ENCODE assay signal across 8 cellular contexts in the genomic region with DNA sequence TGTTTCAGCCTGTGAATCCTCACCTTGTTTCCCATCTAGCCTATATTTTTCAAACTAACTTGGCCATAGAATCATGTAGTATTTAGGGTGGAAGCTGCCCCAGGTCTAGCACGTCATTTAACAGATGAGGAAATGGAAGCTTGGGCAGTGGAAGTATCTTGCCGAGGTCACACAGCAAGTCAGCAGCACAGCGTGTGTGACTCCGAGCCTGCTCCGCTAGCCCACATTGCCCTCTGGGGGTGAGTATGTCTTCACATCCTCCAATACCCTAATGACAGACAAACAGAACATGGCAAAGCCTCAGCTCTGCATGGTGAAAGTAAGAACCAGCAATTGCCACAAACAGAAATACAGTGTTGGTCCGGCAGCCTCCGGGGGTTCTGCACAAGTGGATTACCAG. TPM values are rescaled to one million over a fixed set of nuclear protein-coding genes. Genes with fewer than 3 reads are reported as not detected.
DNase-seq lines count a peak whose midpoint lies in the region; ATAC-seq, FAIRE-seq and TF ChIP-seq lines count a peak whose summit lies in the region.

No MANE protein-coding gene starts in this region.

- no peaks in the 10 kb centered on the region for H3K79me1 ChIP-seq in H1 (ENCODE audit: low read depth, low read length)

- no peaks in the 10 kb centered on the region for H3K36me3 ChIP-seq in H1 (ENCODE audit: control insufficient read depth in 2 of 4, insufficient read depth in 4 of 4, low read length in 3 of 4)
- no peaks in the 10 kb centered on the region for H3K36me3 ChIP-seq in neutrophil

- H3K9ac ChIP-seq in H1 (replicated peaks in 1 of 4; ENCODE audit: extremely low read depth in 1 of 4, low read depth in 3 of 4, low read length in 3 of 4): no peak overlapping the region

- H2BK120ac ChIP-seq in H1 (replicated peaks; ENCODE audit: low read depth, low read length): no peak overlapping the region

- H3K18ac ChIP-seq in H1 (ENCODE audit: extremely low read depth, low read length): no peak overlapping the region; the same call in 1 of the 2 replicates

- intact Hi-C loops in activated B cell treated with CpG ODN at 0.5 μM for 24 hours (cut with micrococcal nuclease): loop anchor here (1.0 to 2.0 kb wide), 6 partner anchors 92 to 430 kb away; a partner anchor contains a TSS

- no peaks in the 10 kb centered on the region for H3K9me3 ChIP-seq in H1 (ENCODE audit: insufficient read depth in 2 of 2, low read depth in 1 of 2, low read length in 1 of 2)
- H3K9me3 ChIP-seq in neutrophil: no peaks in the 10 kb centered on the region

- H2BK15ac ChIP-seq in H1 (ENCODE audit: low read length): no peak overlapping the region

- no peak overlapping the region for H2BK20ac ChIP-seq in H1 (ENCODE audit: low read length)

- H3K56ac ChIP-seq in H1 (replicated peaks; ENCODE audit: insufficient read length, low read depth, low read length): no peak overlapping the region

- no peak overlapping the region for H3K4me3 ChIP-seq in H1 (ENCODE audit: extremely low read depth in 1 of 4, insufficient read depth in 2 of 4, low read depth in 3 of 4, low read length in 4 of 4)
- no peak overlapping the region for H3K4me3 ChIP-seq in neutrophil (ENCODE audit: low read depth in 1 of 2, low read length in 1 of 2)

- no peak overlapping the region for H4K5ac ChIP-seq in H1 (ENCODE audit: insufficient read length, low read depth, low read length)

- no peaks in the 10 kb centered on the region for H4K20me1 ChIP-seq in H1 (replicated peaks in 1 of 2; ENCODE audit: control insufficient read depth in 1 of 2, insufficient read depth in 2 of 2, low read length in 2 of 2)

- peak; percentile 85 for FAIRE-seq in H1 (lab: Jason Lieb, UNC)

- H4K91ac ChIP-seq in H1 (replicated peaks; ENCODE audit: insufficient read length, low read length): no peak overlapping the region

- H3K79me2 ChIP-seq in H1 (ENCODE audit: control insufficient read depth in 1 of 2, insufficient read depth in 2 of 2, low read length in 2 of 2): no peaks in the 10 kb centered on the region

- no peak overlapping the region for H3K27ac Mint-ChIP-seq in activated B cell treated with CpG ODN at 0.5 μM for 24 hours

- 72% methylated on average over 7 of the region's 7 CpGs; no CpG with 5 or more reads in 1 of the 2 experiments for WGBS in H1 (ENCODE audit: extremely low coverage in 1 of 2, insufficient coverage in 1 of 2, insufficient read length in 1 of 2, insufficient replicate concordance in 2 of 2, low coverage in 1 of 2, low lambda C conversion rate in 2 of 2, missing lambda C conversion rate in 1 of 2), 2 experiments

- no peak overlapping the region for H3K23ac ChIP-seq in H1 (ENCODE audit: insufficient read length)

- no peak overlapping the region for H3K4me2 ChIP-seq in H1 (ENCODE audit: insufficient read depth in 1 of 2, low read depth in 2 of 2, low read length in 2 of 2)

- H3K23me2 ChIP-seq in H1 (ENCODE audit: low read depth, low read length): no peaks in the 10 kb centered on the region

- H3K4ac ChIP-seq in H1 (replicated peaks; ENCODE audit: insufficient read length, low read depth, low read length): no peak overlapping the region

- H2BK5ac ChIP-seq in H1 (ENCODE audit: low read depth, low read length): no peak overlapping the region

- no peak for TF ChIP-seq EP300 in H1 (IDR thresholded peaks at IDR 0.05; ENCODE audit: borderline replicate concordance in 1 of 2, low read depth in 2 of 2, low read length in 2 of 2)

- H3K36me3 Mint-ChIP-seq in activated B cell treated with CpG ODN at 0.5 μM for 24 hours (ENCODE audit: low read depth): no peaks in the 10 kb centered on the region

- peaks cover 0 to 5% (median 0%) of the 10 kb centered on the region in 4 experiments; a peak in 1 of 7 replicates for H3K27me3 ChIP-seq in H1 (replicated peaks in 1 of 4; ENCODE audit: control insufficient read depth in 3 of 4, extremely low read depth in 1 of 4, insufficient read depth in 3 of 4, low read length in 3 of 4)
- no peaks in the 10 kb centered on the region for H3K27me3 ChIP-seq in neutrophil

- H3K27ac ChIP-seq in H1 (ENCODE audit: low read depth, low read length) (no peak overlapping the region), neutrophil (peak overlapping the region; percentile 31)

- peaks cover 2% of the 10 kb centered on the region for H3K27me3 Mint-ChIP-seq in activated B cell treated with CpG ODN at 0.5 μM for 24 hours

- no peak overlapping the region for H2AK5ac ChIP-seq in H1 (ENCODE audit: low read depth, low read length)

- TF ChIP-seq CTCF in GM12872 (IDR thresholded peaks at IDR 0.05; ENCODE audit: insufficient read depth, low read depth, low read length) (peak; percentile 83), activated B cell treated with CpG ODN at 0.5 μM for 24 hours (IDR thresholded peaks at IDR 0.05) (no peak), H1 (IDR thresholded peaks at IDR 0.05; ENCODE audit: control extremely low read depth in 1 of 3, insufficient read depth in 1 of 3, low read depth in 1 of 3, low read length in 3 of 3) (peak; percentile 77 to 78 (median 77)), neutrophil (IDR thresholded peaks at IDR 0.05) (no peak)

- H4K8ac ChIP-seq in H1 (ENCODE audit: extremely low read depth, insufficient read depth, low read length): no peak overlapping the region

- DNase-seq in HuH-7 (ENCODE audit: low spot score) (peak; percentile 73), activated B cell treated with CpG ODN at 0.5 μM for 24 hours (peak; percentile 33), H1 (ENCODE audit: low read depth in 1 of 2, low spot score in 2 of 2) (peak; percentile 43 to 60), NCI-H345 (lab: John Stamatoyannopoulos, UW) (no peak), COLO668 (lab: John Stamatoyannopoulos, UW; ENCODE audit: unreplicated experiment) (no peak)

- peak; percentile 89 to 90 for TF ChIP-seq RAD21 in H1 (IDR thresholded peaks at IDR 0.05 in 1 of 2, conservative IDR thresholded peaks at IDR 0.05 in 1 of 2; ENCODE audit: low read depth in 2 of 2, low read length in 2 of 2)

- peaks cover 34% of the 10 kb centered on the region for H3K4me1 Mint-ChIP-seq in activated B cell treated with CpG ODN at 0.5 μM for 24 hours

- no peak for TF ChIP-seq POLR2A in H1 (IDR thresholded peaks at IDR 0.05; ENCODE audit: control extremely low read depth in 1 of 2, low read depth in 2 of 2, low read length in 2 of 2)

- no peaks in the 10 kb centered on the region for H3K4me1 ChIP-seq in H1 (replicated peaks in 1 of 4; ENCODE audit: control insufficient read depth in 3 of 4, insufficient read depth in 4 of 4, low read length in 3 of 4)
- H3K4me1 ChIP-seq in neutrophil (ENCODE audit: control insufficient read depth in 1 of 2, insufficient read depth in 1 of 2, low read depth in 1 of 2, low read length in 1 of 2): peaks cover 0 to 13% of the 10 kb centered on the region in 2 experiments

- ATAC-seq in activated B cell treated with CpG ODN at 0.5 μM for 24 hours (ENCODE audit: low read depth): peak; percentile 91
- no peak for ATAC-seq in GM18870 (IDR thresholded peaks at IDR 0.05; ENCODE audit: unreplicated experiment)

- POLR2A ChIA-PET in activated B cell treated with CpG ODN at 0.5 μM for 24 hours (lab: Charles Lee): interaction anchor here (0.6 to 1.8 kb wide), 5 partner anchors 69 to 288 kb away, joined by 3 to 5 read pairs (median 3); no protein-coding TSS in a partner anchor
- POLR2A ChIA-PET in H1 (lab: Charles Lee; ENCODE audit: partially characterized antibody): no interaction called here

- H2AFZ ChIP-seq in H1 (ENCODE audit: low read length): peak overlapping the region; percentile 93

- H2BK12ac ChIP-seq in H1 (ENCODE audit: low read depth, low read length): no peak overlapping the region

- H3K4me3 Mint-ChIP-seq in activated B cell treated with CpG ODN at 0.5 μM for 24 hours: peak overlapping the region; percentile 7

- CTCF ChIA-PET in activated B cell treated with CpG ODN at 0.5 μM for 24 hours (lab: Charles Lee) (interaction anchor here (0.6 to 6.5 kb wide), 26 partner anchors 9 to 709 kb away, joined by 3 to 129 read pairs (median 6); a partner anchor contains a TSS), H1 (lab: Charles Lee; ENCODE audit: partially characterized antibody) (interaction anchor here (0.6 to 12.9 kb wide), 33 partner anchors 9 to 400 kb away, joined by 3 to 164 read pairs (median 4); a partner anchor contains a TSS)

- H3K14ac ChIP-seq in H1 (ENCODE audit: insufficient read length): no peak overlapping the region

- no peaks in the 10 kb centered on the region for H3K9me3 Mint-ChIP-seq in activated B cell treated with CpG ODN at 0.5 μM for 24 hours

RNA-seq across cellular contexts. Expression of a gene that starts 2.2 kb away (rescaled TPM):
- 0.27 and 0.55 TPM in 2 replicates for total RNA-seq in activated B cell treated with CpG ODN at 0.5 μM for 24 hours
- not detected in 2 replicates for total RNA-seq in H1 (2021; fragmentation: NEBNext Ultra II Directional; extraction: Animal tissue kit (Norgen Biotek cat#: 25700))
- polyA plus RNA-seq in H1 (2011; rRNA removed): not detected in 2 replicates
- polyA plus RNA-seq in H1 (2011; cell fraction: cytosol; rRNA removed): not detected
- not detected for polyA plus RNA-seq in H1 (2011; cell fraction: nucleus; rRNA removed)
- not detected in 4 replicates for polyA plus RNA-seq in H1 (2012, experiment 1 of 2)
- polyA plus RNA-seq in H1 (2012, experiment 2 of 2): not detected
- not detected for polyA plus RNA-seq in H1 (2013, experiment 1 of 2)
- polyA plus RNA-seq in H1 (2013, experiment 2 of 2): not detected
- not detected in 2 replicates for polyA minus RNA-seq in H1 (2011; rRNA and poly(A)+ RNA removed)
- polyA minus RNA-seq in H1 (2011; cell fraction: cytosol; rRNA and poly(A)+ RNA removed): not detected
- polyA minus RNA-seq in H1 (2011; cell fraction: nucleus; rRNA and poly(A)+ RNA removed): not detected

RNA-seq across cellular contexts. Expression of a gene that starts 14.7 kb away (rescaled TPM):
- 0.16 and 0.29 TPM in 2 replicates for total RNA-seq in activated B cell treated with CpG ODN at 0.5 μM for 24 hours
- not detected in 2 replicates for total RNA-seq in H1 (2021; fragmentation: NEBNext Ultra II Directional; extraction: Animal tissue kit (Norgen Biotek cat#: 25700))
- polyA plus RNA-seq in H1 (2011; rRNA removed): not detected in 2 replicates
- polyA plus RNA-seq in H1 (2011; cell fraction: cytosol; rRNA removed): not detected
- not detected for polyA plus RNA-seq in H1 (2011; cell fraction: nucleus; rRNA removed)
- polyA plus RNA-seq in H1 (2012, experiment 1 of 2): not detected in 4 replicates
- not detected for polyA plus RNA-seq in H1 (2012, experiment 2 of 2)
- polyA plus RNA-seq in H1 (2013, experiment 1 of 2): not detected
- not detected for polyA plus RNA-seq in H1 (2013, experiment 2 of 2)
- polyA minus RNA-seq in H1 (2011; rRNA and poly(A)+ RNA removed): not detected in 2 replicates
- not detected for polyA minus RNA-seq in H1 (2011; cell fraction: cytosol; rRNA and poly(A)+ RNA removed)
- polyA minus RNA-seq in H1 (2011; cell fraction: nucleus; rRNA and poly(A)+ RNA removed): not detected

RNA-seq across cellular contexts. Expression of a gene that starts 38.5 kb away (rescaled TPM):
- total RNA-seq in activated B cell treated with CpG ODN at 0.5 μM for 24 hours: 1.9 TPM in 2 replicates
- not detected in 2 replicates for total RNA-seq in H1 (2021; fragmentation: NEBNext Ultra II Directional; extraction: Animal tissue kit (Norgen Biotek cat#: 25700))
- not detected in 2 replicates for polyA plus RNA-seq in H1 (2011; rRNA removed)
- polyA plus RNA-seq in H1 (2011; cell fraction: cytosol; rRNA removed): not detected
- not detected for polyA plus RNA-seq in H1 (2011; cell fraction: nucleus; rRNA removed)
- not detected in 4 replicates for polyA plus RNA-seq in H1 (2012, experiment 1 of 2)
- polyA plus RNA-seq in H1 (2012, experiment 2 of 2): not detected
- polyA plus RNA-seq in H1 (2013, experiment 1 of 2): not detected
- not detected for polyA plus RNA-seq in H1 (2013, experiment 2 of 2)
- polyA minus RNA-seq in H1 (2011; rRNA and poly(A)+ RNA removed): not detected in 2 replicates
- polyA minus RNA-seq in H1 (2011; cell fraction: cytosol; rRNA and poly(A)+ RNA removed): not detected
- polyA minus RNA-seq in H1 (2011; cell fraction: nucleus; rRNA and poly(A)+ RNA removed): not detected

Comparison
In these comparisons a context has a peak if more than half of its experiments do, and no peak if none do; other contexts are left out.
1. CTCF ChIP-seq: peak in GM12872 (single experiment) and H1 (3 of 3); none in activated B cell treated with CpG ODN at 0.5 μM for 24 hours (single experiment) and neutrophil (single experiment).
2. DNase-seq: peak in HuH-7 (single experiment), activated B cell treated with CpG ODN at 0.5 μM for 24 hours (single experiment) and H1 (2 of 2); none in NCI-H345 (single experiment) and COLO668 (single experiment).